In genomic region chr14:101410126-101410525, GRCh38 we compare ENCODE assay signal across 22 cellular contexts.
"Had no signal": no experiment of that assay in that cellular context is flagged by ENCODE, and none has a peak within 500 bp of the region (broad histone marks: within the 10 kb centered on the region; RNA-seq: fewer than 3 reads in every experiment).

No MANE protein-coding gene starts in this region.

- H3K9me3 Mint-ChIP-seq: activated CD8-positive, alpha-beta T cell treated with anti-CD3 and anti-CD28 coated beads for 36 hours; activated T-cell treated with anti-CD3 and anti-CD28 coated beads, Interleukin-2, amount 50 U/mL, for 72 hours; natural killer cell treated with Interleukin-12 subunit alpha and Interleukin-12 subunit beta and Interleukin-15 and Interleukin-18, amount 100 ng/mL, for 72 hours; T-helper 1 cell treated with Interleukin-12 subunit alpha and Interleukin-12 subunit beta and Interleukin-4 antibody, amounts not matched to agents 30 μg/mL and 1 μg/mL, for 36 hours had no signal

- H3K36me3 Mint-ChIP-seq: activated naive CD8-positive, alpha-beta T cell; natural killer cell treated with Interleukin-12 subunit alpha and Interleukin-12 subunit beta and Interleukin-15 and Interleukin-18, amount 100 ng/mL, for 72 hours had no signal

- ATAC-seq: activated CD4-positive, alpha-beta T cell treated with anti-CD3 and anti-CD28 coated beads for 36 hours; activated CD8-positive, alpha-beta T cell treated with anti-CD3 and anti-CD28 coated beads for 36 hours; activated T-cell treated with anti-CD3 and anti-CD28 coated beads, Interleukin-2, amount 50 U/mL, for 72 hours; natural killer cell treated with Interleukin-12 subunit alpha and Interleukin-12 subunit beta and Interleukin-15 and Interleukin-18, amount 100 ng/mL, for 72 hours; stimulated activated naive CD8-positive, alpha-beta T cell treated with anti-CD3 and anti-CD28 coated beads, Interleukin-15, Interleukin-2, amounts not matched to agents 100 U/mL and 50 U/mL, for 24 hours had no signal

- H3K4me1 ChIP-seq: right atrium auricular region had no signal

- H3K27me3 ChIP-seq: right atrium auricular region, upper lobe of left lung had no signal

- H3K27ac ChIP-seq: esophagus muscularis mucosa, right atrium auricular region, WERI-Rb-1 had no signal

- H3K9me3 ChIP-seq: esophagus muscularis mucosa, right atrium auricular region, suprapubic skin, upper lobe of left lung had no signal

- H3K4me3 ChIP-seq: dorsolateral prefrontal cortex, esophagus muscularis mucosa, right atrium auricular region, suprapubic skin, upper lobe of left lung had no signal

- DNase-seq: activated CD4-positive, alpha-beta T cell treated with anti-CD3 and anti-CD28 coated beads for 36 hours; activated CD8-positive, alpha-beta memory T cell treated with anti-CD3 and anti-CD28 coated beads, Interleukin-2, amount 50 U/mL, for 4 hours; activated CD8-positive, alpha-beta T cell treated with anti-CD3 and anti-CD28 coated beads for 36 hours; activated gamma-delta T cell; activated T-cell treated with anti-CD3 and anti-CD28 coated beads, Interleukin-2, amount 50 U/mL, for 72 hours; amniotic stem cell; dorsolateral prefrontal cortex; hypothalamus; mesenchymal stem cell; nucleus accumbens; small intestine; stimulated activated CD4-positive, alpha-beta T cell treated with anti-CD3 and anti-CD28 coated beads, Interleukin-4, amount 100 ng/mL, for 4 hours; stimulated activated CD8-positive, alpha-beta memory T cell treated with anti-CD3 and anti-CD28 coated beads, Interleukin-4, amount 100 ng/mL, for 48 hours; stimulated activated naive CD8-positive, alpha-beta T cell treated with anti-CD3 and anti-CD28 coated beads, Interleukin-15, Interleukin-2, amounts not matched to agents 100 U/mL and 50 U/mL, for 24 hours; upper lobe of left lung; WERI-Rb-1 had no signal

- H3K4me1 Mint-ChIP-seq: activated CD4-positive, alpha-beta T cell treated with anti-CD3 and anti-CD28 coated beads for 36 hours had no signal

- H3K4me3 Mint-ChIP-seq: activated CD4-positive, alpha-beta T cell treated with anti-CD3 and anti-CD28 coated beads for 36 hours; activated CD8-positive, alpha-beta T cell treated with anti-CD3 and anti-CD28 coated beads for 36 hours; activated naive CD8-positive, alpha-beta T cell; activated T-cell treated with anti-CD3 and anti-CD28 coated beads, Interleukin-2, amount 50 U/mL, for 72 hours; natural killer cell treated with Interleukin-12 subunit alpha and Interleukin-12 subunit beta and Interleukin-15 and Interleukin-18, amount 100 ng/mL, for 72 hours; T-helper 1 cell treated with Interleukin-12 subunit alpha and Interleukin-12 subunit beta and Interleukin-4 antibody, amounts not matched to agents 30 μg/mL and 1 μg/mL, for 36 hours had no signal

- H3K27ac Mint-ChIP-seq: activated CD4-positive, alpha-beta T cell treated with anti-CD3 and anti-CD28 coated beads for 36 hours; activated CD8-positive, alpha-beta T cell treated with anti-CD3 and anti-CD28 coated beads for 36 hours; activated naive CD8-positive, alpha-beta T cell; activated T-cell treated with anti-CD3 and anti-CD28 coated beads, Interleukin-2, amount 50 U/mL, for 72 hours; natural killer cell treated with Interleukin-12 subunit alpha and Interleukin-12 subunit beta and Interleukin-15 and Interleukin-18, amount 100 ng/mL, for 72 hours; T-helper 1 cell treated with Interleukin-12 subunit alpha and Interleukin-12 subunit beta and Interleukin-4 antibody, amounts not matched to agents 30 μg/mL and 1 μg/mL, for 36 hours had no signal

- H3K36me3 ChIP-seq: esophagus muscularis mucosa, right atrium auricular region, suprapubic skin, upper lobe of left lung, WERI-Rb-1 had no signal
